26 cellular contexts compared by ENCODE assay signal in the genomic region with DNA sequence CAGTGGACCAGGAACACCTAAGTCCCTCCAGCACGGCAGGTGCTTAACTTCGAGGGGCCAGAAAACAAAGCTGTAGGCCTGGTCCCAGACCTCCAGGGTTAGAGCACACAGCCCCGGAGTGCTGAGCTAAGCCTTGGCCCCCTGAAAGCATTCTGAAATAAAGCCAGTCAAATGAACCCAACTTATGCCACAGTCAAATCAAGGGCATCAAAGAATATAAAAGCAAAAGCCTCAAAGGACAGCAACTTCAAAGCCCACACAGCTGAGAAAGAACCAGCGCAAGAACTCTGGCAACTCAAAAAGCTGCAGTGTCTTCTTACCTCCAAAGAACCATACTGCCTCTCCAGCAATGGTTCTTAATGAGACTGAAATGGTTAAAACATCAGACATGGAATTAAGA. TPM values are rescaled to one million over a fixed set of nuclear protein-coding genes. Genes with fewer than 3 reads are reported as not detected.
DNase-seq lines count a peak whose midpoint lies in the region; ATAC-seq and TF ChIP-seq lines count a peak whose summit lies in the region.
"Had no signal": no experiment of that assay in that cellular context is flagged by ENCODE, and none has a peak within 500 bp of the region (broad histone marks: within the 10 kb centered on the region; RNA-seq: fewer than 3 reads in every experiment).

No MANE protein-coding gene starts in this region.

- intact Hi-C loops in activated CD8-positive, alpha-beta T cell treated with anti-CD3 and anti-CD28 coated beads for 36 hours (cut with micrococcal nuclease) = loop anchor here (5.0 kb wide), 1 partner anchor 39 kb away; the partner anchor contains the start of gene TMEM123

- peak overlapping the region; percentile 29 for H3K27ac Mint-ChIP-seq in activated T-cell treated with anti-CD3 and anti-CD28 coated beads, Interleukin-2, amount 50 U/mL, for 72 hours
- H3K27ac Mint-ChIP-seq in CD8-positive, alpha-beta memory T cell = peak overlapping the region; percentile 44 to 89 (median 72)
- H3K27ac Mint-ChIP-seq in activated CD8-positive, alpha-beta T cell treated with anti-CD3 and anti-CD28 coated beads for 36 hours = peak overlapping the region; percentile 87
- peak overlapping the region in 1 of 2 donors; percentile 70 for H3K27ac Mint-ChIP-seq in effector memory CD8-positive, alpha-beta T cell
- H3K27ac Mint-ChIP-seq: dendritic cell treated with granulocyte-macrophage colony-stimulating factor and Interleukin-4, amounts not matched to agents 40 ng/mL and 50 ng/mL, for 4 days had no signal

- peak overlapping the region; percentile 10 for H3K4me3 ChIP-seq in CD8-positive, alpha-beta memory T cell (ENCODE audit: low read length)
- H3K4me3 ChIP-seq: GM12878, prostate gland, sigmoid colon, tibial nerve had no signal

- no peaks in the 10 kb centered on the region for H3K36me3 ChIP-seq in CD8-positive, alpha-beta memory T cell (ENCODE audit: insufficient read depth, low read length)
- H3K36me3 ChIP-seq: prostate gland, sigmoid colon had no signal

- no peak for TF ChIP-seq CTCF in activated CD8-positive, alpha-beta T cell treated with anti-CD3 and anti-CD28 coated beads for 36 hours (IDR thresholded peaks at IDR 0.05)

- H3K27me3 ChIP-seq in CD8-positive, alpha-beta memory T cell (ENCODE audit: insufficient read depth, low read length, poor library complexity, severe bottlenecking) = no peaks in the 10 kb centered on the region
- H3K27me3 ChIP-seq: sigmoid colon, tibial nerve had no signal

- ATAC-seq in activated T-cell treated with anti-CD3 and anti-CD28 coated beads, Interleukin-2, amount 50 U/mL, for 72 hours (replicated peaks in 1 of 2) = peak in 1 of 2 donors; percentile 6
- peak; percentile 31 for ATAC-seq in activated CD8-positive, alpha-beta T cell treated with anti-CD3 and anti-CD28 coated beads for 36 hours
- ATAC-seq in effector memory CD8-positive, alpha-beta T cell (replicated peaks) = no peak
- ATAC-seq in HG03196 (IDR thresholded peaks at IDR 0.05; ENCODE audit: unreplicated experiment) = no peak
- ATAC-seq: esophagus mucosa, GM12878, SK-N-SH treated with all-trans-retinoic acid at 6 μM for 48 hours had no signal

- no peak for DNase-seq in activated T-cell treated with anti-CD3 and anti-CD28 coated beads, Interleukin-2, amount 50 U/mL, for 72 hours
- DNase-seq in activated T-cell treated with anti-CD3 and anti-CD28 coated beads, Interleukin-2, amount 50 U/mL, for 48 hours = no peak
- DNase-seq in CD8-positive, alpha-beta memory T cell = peak in 1 of 5 donors; percentile 66
- DNase-seq in activated CD8-positive, alpha-beta T cell treated with anti-CD3 and anti-CD28 coated beads for 36 hours = no peak
- no peak for DNase-seq in effector memory CD8-positive, alpha-beta T cell
- DNase-seq in NCI-H2029 treated with DMSO at 0.1 percent for 48 hours (lab: John Stamatoyannopoulos, UW) = no peak
- DNase-seq in inferior parietal cortex (ENCODE audit: extremely low spot score) = no peak
- DNase-seq: activated CD4-positive, alpha-beta T cell treated with anti-CD3 and anti-CD28 coated beads for 1 hour; DMS153; H7; NCI-H2029; NCI-H524 treated with DMSO at 0.1 percent for 48 hours; NK-92 treated with Interleukin-12 subunit alpha and Interleukin-12 subunit beta, amount 100 ng/mL, for 24 hours; Right ventricle myocardium superior; sigmoid colon; stimulated activated CD4-positive, alpha-beta T cell treated with anti-CD3 and anti-CD28 coated beads, Interleukin-12 subunit alpha, Interleukin-12 subunit beta, amount 100 ng/mL, for 4 hours; stimulated activated CD4-positive, alpha-beta T cell treated with anti-CD3 and anti-CD28 coated beads, Interleukin-2, amount 100 ng/mL, for 48 hours had no signal

- POLR2A ChIA-PET in CD8-positive, alpha-beta memory T cell (lab: Charles Lee) = interaction anchor here (0.6 kb wide), 1 partner anchor 14 kb away, joined by 3 read pairs; no protein-coding TSS in a partner anchor
- POLR2A ChIA-PET in activated CD8-positive, alpha-beta T cell treated with anti-CD3 and anti-CD28 coated beads for 36 hours (lab: Charles Lee) = interaction anchor here (0.8 to 1.7 kb wide), 3 partner anchors 12 to 37 kb away, joined by 3 to 4 read pairs (median 3); no protein-coding TSS in a partner anchor

- H3K27ac ChIP-seq in CD8-positive, alpha-beta memory T cell (ENCODE audit: low read depth, low read length) = no peak overlapping the region
- H3K27ac ChIP-seq: HL-60, KMS-11, prostate gland, sigmoid colon, tibial nerve had no signal

- CTCF ChIA-PET in CD8-positive, alpha-beta memory T cell (lab: Charles Lee) = interaction anchor here (0.9 to 3.2 kb wide), 3 partner anchors 23 to 71 kb away, joined by 4 to 8 read pairs (median 4); no protein-coding TSS in a partner anchor
- CTCF ChIA-PET in activated CD8-positive, alpha-beta T cell treated with anti-CD3 and anti-CD28 coated beads for 36 hours (lab: Charles Lee) = interaction anchor here (0.8 to 1.9 kb wide), 9 partner anchors 14 to 82 kb away, joined by 3 to 6 read pairs (median 4); no protein-coding TSS in a partner anchor

- H3K9me3 ChIP-seq in CD8-positive, alpha-beta memory T cell (ENCODE audit: low read length) = no peaks in the 10 kb centered on the region
- H3K9me3 ChIP-seq: prostate gland, sigmoid colon had no signal

- peaks cover 20 to 41% of the 10 kb centered on the region in 2 donors for H3K36me3 Mint-ChIP-seq in activated T-cell treated with anti-CD3 and anti-CD28 coated beads, Interleukin-2, amount 50 U/mL, for 72 hours (ENCODE audit: insufficient read depth in 2 of 2)
- H3K36me3 Mint-ChIP-seq in CD8-positive, alpha-beta memory T cell = peaks cover under 1 to 29% (median 13%) of the 10 kb centered on the region in 3 donors
- peaks cover 66% of the 10 kb centered on the region for H3K36me3 Mint-ChIP-seq in activated CD8-positive, alpha-beta T cell treated with anti-CD3 and anti-CD28 coated beads for 36 hours (ENCODE audit: low read depth)
- H3K36me3 Mint-ChIP-seq in effector memory CD8-positive, alpha-beta T cell (ENCODE audit: insufficient read depth) = peaks cover 17% of the 10 kb centered on the region

- no peaks in the 10 kb centered on the region for H3K27me3 Mint-ChIP-seq in activated T-cell treated with anti-CD3 and anti-CD28 coated beads, Interleukin-2, amount 50 U/mL, for 72 hours (ENCODE audit: low read depth)
- H3K27me3 Mint-ChIP-seq in CD8-positive, alpha-beta memory T cell = peaks cover 0 to 3% of the 10 kb centered on the region in 2 donors
- no peaks in the 10 kb centered on the region for H3K27me3 Mint-ChIP-seq in activated CD8-positive, alpha-beta T cell treated with anti-CD3 and anti-CD28 coated beads for 36 hours
- H3K27me3 Mint-ChIP-seq in effector memory CD8-positive, alpha-beta T cell = no peaks in the 10 kb centered on the region
- H3K27me3 Mint-ChIP-seq: dendritic cell treated with granulocyte-macrophage colony-stimulating factor and Interleukin-4, amounts not matched to agents 40 ng/mL and 50 ng/mL, for 4 days had no signal

- H3K9me3 Mint-ChIP-seq in activated T-cell treated with anti-CD3 and anti-CD28 coated beads, Interleukin-2, amount 50 U/mL, for 72 hours = peaks cover 6 to 7% of the 10 kb centered on the region in 2 donors
- H3K9me3 Mint-ChIP-seq in CD8-positive, alpha-beta memory T cell = no peaks in the 10 kb centered on the region
- peaks cover 15% of the 10 kb centered on the region for H3K9me3 Mint-ChIP-seq in activated CD8-positive, alpha-beta T cell treated with anti-CD3 and anti-CD28 coated beads for 36 hours
- no peaks in the 10 kb centered on the region for H3K9me3 Mint-ChIP-seq in effector memory CD8-positive, alpha-beta T cell
- H3K9me3 Mint-ChIP-seq: dendritic cell treated with granulocyte-macrophage colony-stimulating factor and Interleukin-4, amounts not matched to agents 40 ng/mL and 50 ng/mL, for 4 days had no signal

- H3K4me1 Mint-ChIP-seq in activated T-cell treated with anti-CD3 and anti-CD28 coated beads, Interleukin-2, amount 50 U/mL, for 72 hours (ENCODE audit: low read depth) = peaks cover 82% of the 10 kb centered on the region
- peaks cover 81 to 97% (median 96%) of the 10 kb centered on the region in 3 donors for H3K4me1 Mint-ChIP-seq in CD8-positive, alpha-beta memory T cell
- peaks cover 89% of the 10 kb centered on the region for H3K4me1 Mint-ChIP-seq in activated CD8-positive, alpha-beta T cell treated with anti-CD3 and anti-CD28 coated beads for 36 hours (ENCODE audit: low read depth)
- peaks cover 63 to 69% of the 10 kb centered on the region in 2 donors for H3K4me1 Mint-ChIP-seq in effector memory CD8-positive, alpha-beta T cell (ENCODE audit: low read depth in 2 of 2)

- H3K4me3 Mint-ChIP-seq in activated T-cell treated with anti-CD3 and anti-CD28 coated beads, Interleukin-2, amount 50 U/mL, for 72 hours = peak overlapping the region; percentile 18 to 67
- H3K4me3 Mint-ChIP-seq in CD8-positive, alpha-beta memory T cell = peak overlapping the region in 5 of 7 donors; percentile 33 to 73 (median 65)
- H3K4me3 Mint-ChIP-seq in activated CD8-positive, alpha-beta T cell treated with anti-CD3 and anti-CD28 coated beads for 36 hours = no peak overlapping the region
- peak overlapping the region; percentile 49 to 50 for H3K4me3 Mint-ChIP-seq in effector memory CD8-positive, alpha-beta T cell
- H3K4me3 Mint-ChIP-seq: dendritic cell treated with granulocyte-macrophage colony-stimulating factor and Interleukin-4, amounts not matched to agents 40 ng/mL and 50 ng/mL, for 4 days had no signal

- H3K4me1 ChIP-seq in CD8-positive, alpha-beta memory T cell (ENCODE audit: insufficient read depth, low read length) = peaks cover 67% of the 10 kb centered on the region
- H3K4me1 ChIP-seq: prostate gland had no signal

RNA-seq across cellular contexts. Expression of gene TMEM123, which starts 39.1 kb away (rescaled TPM):
- total RNA-seq in activated T-cell treated with anti-CD3 and anti-CD28 coated beads, Interleukin-2, amount 50 U/mL, for 72 hours = 100 to 1,000 TPM; 279 to 347 TPM
- 100 to 1,000 TPM; 257 to 259 TPM for total RNA-seq in CD8-positive, alpha-beta memory T cell
- 491 TPM for polyA plus RNA-seq in CD8-positive, alpha-beta memory T cell
- total RNA-seq in activated CD8-positive, alpha-beta T cell treated with anti-CD3 and anti-CD28 coated beads for 36 hours = 100 to 1,000 TPM; 234 to 235 TPM
